11 cellular contexts compared by ENCODE assay signal in the genomic region with DNA sequence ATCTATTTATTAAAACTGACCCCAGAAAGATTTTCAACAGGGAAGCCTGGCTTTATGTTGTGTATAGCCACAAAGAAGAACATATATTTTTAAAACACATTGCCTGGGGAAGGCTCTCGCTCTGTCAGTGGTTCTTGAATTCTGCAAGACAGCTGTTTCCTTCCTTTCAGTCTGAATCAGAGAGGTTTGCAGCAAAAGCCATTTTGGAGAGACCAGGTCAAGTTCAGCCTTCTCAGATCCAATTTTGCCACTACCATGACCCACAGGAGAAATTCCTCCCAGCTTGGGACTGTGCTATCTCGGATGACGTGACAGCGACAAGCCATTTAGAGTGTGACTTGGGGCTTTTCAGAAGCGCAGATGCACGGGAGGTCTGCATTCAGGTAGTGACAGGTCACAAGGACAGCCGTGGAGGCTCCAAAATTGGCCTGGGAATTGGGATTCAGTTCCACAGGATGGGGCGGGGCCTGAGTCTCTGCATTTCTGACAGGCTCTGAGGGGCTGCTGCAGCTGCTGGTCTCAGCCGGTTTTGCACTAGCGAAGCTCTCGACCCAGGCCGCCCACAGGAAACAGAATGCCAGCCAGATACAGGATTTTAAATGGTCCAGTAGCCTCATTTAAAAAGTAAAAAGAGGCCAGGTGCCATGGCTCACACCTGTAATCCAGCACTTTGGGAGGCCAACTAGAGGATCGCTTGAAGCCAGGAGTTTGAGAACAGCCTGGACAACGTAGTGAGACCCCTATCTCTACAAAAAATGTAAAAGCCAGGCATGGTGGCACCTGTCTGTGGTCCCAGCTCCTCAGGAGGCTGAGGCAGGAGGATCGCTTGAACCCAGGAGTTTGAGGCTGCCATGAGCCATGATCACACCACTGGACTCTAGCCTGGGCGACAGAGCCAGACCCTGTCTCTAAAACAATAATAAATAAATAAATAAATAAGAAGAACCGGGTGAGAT.
DNase-seq lines count a peak whose midpoint lies in the region; ATAC-seq and TF ChIP-seq lines count a peak whose summit lies in the region.
"Had no signal": no experiment of that assay in that cellular context is flagged by ENCODE, and none has a peak within 500 bp of the region (broad histone marks: within the 10 kb centered on the region; RNA-seq: fewer than 3 reads in every experiment).

No MANE protein-coding gene starts in this region.

- H3F3A ChIP-seq in SU-DHL-6 (ENCODE audit: insufficient read depth): peaks cover 19% of the 10 kb centered on the region

- peak overlapping the region in 1 of 2 experiments; percentile 76 for H2BK12ac ChIP-seq in mesenchymal stem cell (ENCODE audit: low read length in 2 of 2)

- TF ChIP-seq EP300 in tibial nerve (IDR thresholded peaks at IDR 0.05): no peak

- no peaks in the 10 kb centered on the region for H3K9me3 ChIP-seq in SU-DHL-6 (ENCODE audit: insufficient read depth, low read length)
- H3K9me3 ChIP-seq in mesenchymal stem cell (ENCODE audit: control insufficient read depth, low read length): no peaks in the 10 kb centered on the region
- H3K9me3 ChIP-seq in tibial nerve: no peaks in the 10 kb centered on the region

- no peak overlapping the region for H2AK5ac ChIP-seq in mesenchymal stem cell (ENCODE audit: low read length, severe bottlenecking)

- no peak overlapping the region for H4K8ac ChIP-seq in mesenchymal stem cell (ENCODE audit: low read length)

- peak overlapping the region; percentile 57 for H4K91ac ChIP-seq in mesenchymal stem cell (ENCODE audit: low read length)

- H3K9me2 ChIP-seq in SU-DHL-6 (replicated peaks; ENCODE audit: insufficient read depth, low read length): no peaks in the 10 kb centered on the region

- H4K20me1 ChIP-seq in SU-DHL-6 (ENCODE audit: low read depth, low read length): no peaks in the 10 kb centered on the region

- no peak overlapping the region for H3K23ac ChIP-seq in mesenchymal stem cell (ENCODE audit: low read length in 2 of 2)

- WGBS in mesenchymal stem cell: 72% methylated on average over 15 of the region's 17 CpGs
- 66 to 69% methylated on average over 17 of the region's 17 CpGs for WGBS in tibial nerve, 2 donors

- peak overlapping the region; percentile 77 for H2BK15ac ChIP-seq in mesenchymal stem cell (ENCODE audit: low read depth, poor library complexity, severe bottlenecking)

- H3K27me3 ChIP-seq in SU-DHL-6 (ENCODE audit: low read length): no peaks in the 10 kb centered on the region
- H3K27me3 ChIP-seq in mesenchymal stem cell (ENCODE audit: control insufficient read depth in 1 of 2, insufficient read depth in 1 of 2, low read length in 2 of 2): no peaks in the 10 kb centered on the region
- H3K27me3 ChIP-seq in tibial nerve: no peaks in the 10 kb centered on the region
- H3K27me3 ChIP-seq: brain microvascular endothelial cell had no signal

- H3K79me1 ChIP-seq in mesenchymal stem cell (replicated peaks; ENCODE audit: low read length, poor library complexity, severe bottlenecking): peaks cover 25% of the 10 kb centered on the region

- peaks cover 56% of the 10 kb centered on the region for H3K4me1 ChIP-seq in mesenchymal stem cell (ENCODE audit: control insufficient read depth, insufficient read depth, low read depth, low read length)
- peaks cover 0 to 96% (median 81%) of the 10 kb centered on the region in 4 donors for H3K4me1 ChIP-seq in tibial nerve

- peak overlapping the region; percentile 91 for H3K27ac ChIP-seq in SU-DHL-6 (ENCODE audit: low read depth, low read length)
- no peak overlapping the region for H3K27ac ChIP-seq in mesenchymal stem cell (ENCODE audit: low read length, poor library complexity, severe bottlenecking)
- H3K27ac ChIP-seq in tibial nerve: peak overlapping the region; percentile 72 to 89 (median 80)
- H3K27ac ChIP-seq: brain microvascular endothelial cell, C4-2B had no signal

- no peak overlapping the region for H3K9ac ChIP-seq in SU-DHL-6 (ENCODE audit: low read length)
- H3K9ac ChIP-seq in mesenchymal stem cell (ENCODE audit: low read length): no peak overlapping the region

- peak overlapping the region in 1 of 2 donors; percentile 82 for H3K27ac Mint-ChIP-seq in stimulated activated naive CD8-positive, alpha-beta T cell treated with anti-CD3 and anti-CD28 coated beads, Interleukin-15, amount 100 ng/mL, for 72 hours

- H3K36me3 ChIP-seq in SU-DHL-6 (ENCODE audit: low read length) (no peaks in the 10 kb centered on the region), mesenchymal stem cell (ENCODE audit: control insufficient read depth in 1 of 2, insufficient read depth in 2 of 2, low read depth in 1 of 2, low read length in 2 of 2) (peaks cover 0 to 4% of the 10 kb centered on the region in 2 experiments), tibial nerve (no peaks in the 10 kb centered on the region)
- H3K36me3 ChIP-seq: brain microvascular endothelial cell had no signal

- no peaks in the 10 kb centered on the region for H3K79me2 ChIP-seq in SU-DHL-6 (ENCODE audit: insufficient read depth, low read length)

- no peak overlapping the region for H2BK5ac ChIP-seq in mesenchymal stem cell (ENCODE audit: low read depth, low read length, poor library complexity, severe bottlenecking)

- TF ChIP-seq POLR2A in tibial nerve (IDR thresholded peaks at IDR 0.05): no peak

- TF ChIP-seq CTCF in SU-DHL-6 (IDR thresholded peaks at IDR 0.05; ENCODE audit: insufficient read depth, low read length, poor library complexity, severe bottlenecking): no peak
- no peak for TF ChIP-seq CTCF in tibial nerve (IDR thresholded peaks at IDR 0.05)

- ATAC-seq in stimulated activated naive CD8-positive, alpha-beta T cell treated with anti-CD3 and anti-CD28 coated beads, Interleukin-15, amount 100 ng/mL, for 72 hours: no peak
- ATAC-seq in stimulated activated naive CD8-positive, alpha-beta T cell treated with anti-CD3 and anti-CD28 coated beads, Interleukin-15, Interleukin-2, amounts not matched to agents 100 U/mL and 50 U/mL, for 24 hours: no peak
- no peak for ATAC-seq in HG02571 (IDR thresholded peaks at IDR 0.05; ENCODE audit: unreplicated experiment)
- no peak for ATAC-seq in SK-N-SH treated with all-trans-retinoic acid at 6 μM for 48 hours
- ATAC-seq in GM18907 (IDR thresholded peaks at IDR 0.05; ENCODE audit: unreplicated experiment): no peak

- peaks cover 83% of the 10 kb centered on the region for H3K4me1 Mint-ChIP-seq in stimulated activated naive CD8-positive, alpha-beta T cell treated with anti-CD3 and anti-CD28 coated beads, Interleukin-15, amount 100 ng/mL, for 72 hours

- H3K14ac ChIP-seq in mesenchymal stem cell (ENCODE audit: low read length in 2 of 2): no peak overlapping the region

- H3K27me3 Mint-ChIP-seq in stimulated activated naive CD8-positive, alpha-beta T cell treated with anti-CD3 and anti-CD28 coated beads, Interleukin-15, amount 100 ng/mL, for 72 hours: no peaks in the 10 kb centered on the region

- peak overlapping the region; percentile 32 to 71 for H3K4me3 Mint-ChIP-seq in stimulated activated naive CD8-positive, alpha-beta T cell treated with anti-CD3 and anti-CD28 coated beads, Interleukin-15, amount 100 ng/mL, for 72 hours

- H2AFZ ChIP-seq in SU-DHL-6 (ENCODE audit: low read depth, low read length, severe bottlenecking) (no peak overlapping the region), mesenchymal stem cell (ENCODE audit: low read depth, low read length) (no peak overlapping the region)

- H2BK120ac ChIP-seq in mesenchymal stem cell (ENCODE audit: low read depth, low read length): peak overlapping the region; percentile 35

- H3K4ac ChIP-seq in mesenchymal stem cell (ENCODE audit: low read depth in 1 of 2, low read length in 2 of 2): peak overlapping the region; percentile 47 to 76

- H3K4me2 ChIP-seq in SU-DHL-6 (ENCODE audit: low read depth, low read length, poor library complexity, severe bottlenecking): peak overlapping the region; percentile 49
- no peak overlapping the region for H3K4me2 ChIP-seq in mesenchymal stem cell (ENCODE audit: low read length, poor library complexity, severe bottlenecking)

- H3K18ac ChIP-seq in mesenchymal stem cell (ENCODE audit: low read depth in 1 of 2, low read length in 2 of 2): peak overlapping the region; percentile 23 to 74

- H3K9me3 Mint-ChIP-seq in stimulated activated naive CD8-positive, alpha-beta T cell treated with anti-CD3 and anti-CD28 coated beads, Interleukin-15, amount 100 ng/mL, for 72 hours: no peaks in the 10 kb centered on the region

- no peak for DNase-seq in stimulated activated naive CD8-positive, alpha-beta T cell treated with anti-CD3 and anti-CD28 coated beads, Interleukin-15, amount 100 ng/mL, for 72 hours
- DNase-seq in stimulated activated naive CD8-positive, alpha-beta T cell treated with anti-CD3 and anti-CD28 coated beads, Interleukin-15, Interleukin-2, amounts not matched to agents 100 U/mL and 50 U/mL, for 24 hours: no peak
- DNase-seq in mesenchymal stem cell (no peak), tibial nerve (ENCODE audit: low spot score in 2 of 2) (no peak)
- DNase-seq: activated CD8-positive, alpha-beta memory T cell treated with anti-CD3 and anti-CD28 coated beads, Interleukin-2, amount 50 U/mL, for 48 hours; brain microvascular endothelial cell had no signal

- H3K4me3 ChIP-seq in SU-DHL-6 (ENCODE audit: insufficient read depth, low read length, poor library complexity, severe bottlenecking) (no peak overlapping the region), mesenchymal stem cell (ENCODE audit: insufficient read depth in 1 of 2, low read depth in 1 of 2, low read length in 2 of 2) (no peak overlapping the region), tibial nerve (no peak overlapping the region)

TF ChIP-seq in SK-N-SH treated with all-trans-retinoic acid at 6 μM for 48 hours, 23 proteins besides CTCF, POLR2A, EP300 and RAD21 (continues in another document):
- TF ChIP-seq, protein P1, sequence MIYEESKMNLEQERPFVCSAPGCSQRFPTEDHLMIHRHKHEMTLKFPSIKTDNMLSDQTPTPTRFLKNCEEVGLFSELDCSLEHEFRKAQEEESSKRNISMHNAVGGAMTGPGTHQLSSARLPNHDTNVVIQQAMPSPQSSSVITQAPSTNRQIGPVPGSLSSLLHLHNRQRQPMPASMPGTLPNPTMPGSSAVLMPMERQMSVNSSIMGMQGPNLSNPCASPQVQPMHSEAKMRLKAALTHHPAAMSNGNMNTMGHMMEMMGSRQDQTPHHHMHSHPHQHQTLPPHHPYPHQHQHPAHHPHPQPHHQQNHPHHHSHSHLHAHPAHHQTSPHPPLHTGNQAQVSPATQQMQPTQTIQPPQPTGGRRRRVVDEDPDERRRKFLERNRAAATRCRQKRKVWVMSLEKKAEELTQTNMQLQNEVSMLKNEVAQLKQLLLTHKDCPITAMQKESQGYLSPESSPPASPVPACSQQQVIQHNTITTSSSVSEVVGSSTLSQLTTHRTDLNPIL (CRISPR knock-in tag; IDR thresholded peaks at IDR 0.05; ENCODE audit: low read depth): no peak
